ENCODE assay signal across 19 cellular contexts in the genomic region with DNA sequence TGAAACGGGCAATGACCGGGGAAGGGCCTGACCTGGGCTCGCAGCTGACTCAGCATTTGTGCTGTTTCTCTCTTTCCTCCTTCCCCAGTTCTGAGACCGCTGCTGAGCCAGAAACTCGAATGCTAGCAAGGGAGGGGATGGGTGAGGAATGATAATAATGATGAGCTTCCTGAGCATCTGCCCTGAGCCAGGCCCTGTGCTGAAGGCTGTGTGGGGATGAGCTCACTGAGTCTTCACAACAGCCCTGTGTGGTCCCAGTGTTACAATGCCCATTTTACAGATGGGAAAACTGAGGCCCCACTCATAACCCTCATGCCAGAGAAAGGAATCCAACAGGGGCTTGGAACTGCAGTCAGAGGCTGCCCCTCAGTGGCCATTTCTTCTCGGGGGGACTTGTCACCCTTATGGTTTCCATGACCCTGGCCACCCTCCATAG. TPM values are rescaled to one million over a fixed set of nuclear protein-coding genes. Genes with fewer than 3 reads are reported as not detected.
DNase-seq lines count a peak whose midpoint lies in the region; ATAC-seq, FAIRE-seq and TF ChIP-seq lines count a peak whose summit lies in the region.
"Had no signal": no experiment of that assay in that cellular context is flagged by ENCODE, and none has a peak within 500 bp of the region (broad histone marks: within the 10 kb centered on the region; RNA-seq: fewer than 3 reads in every experiment).

No MANE protein-coding gene starts in this region.

- intact Hi-C loops in HepG2 (cut with micrococcal nuclease; ENCODE audit: unreplicated experiment), result no loop called here
- intact Hi-C loops in right lobe of liver (cut with DNase I), result no loop called here

- no peaks in the 10 kb centered on the region for H3K36me3 ChIP-seq in HepG2 (replicated peaks in 1 of 2; ENCODE audit: control insufficient read depth in 1 of 2, insufficient read depth in 2 of 2, low read length in 2 of 2)
- no peaks in the 10 kb centered on the region for H3K36me3 ChIP-seq in right lobe of liver
- H3K36me3 ChIP-seq: sigmoid colon had no signal

- H3K9ac ChIP-seq in HepG2 (ENCODE audit: insufficient read depth, low read depth, low read length), result no peak overlapping the region

- H3K27ac ChIP-seq in HepG2 (ENCODE audit: extremely low read length, insufficient read depth, low read length), result no peak overlapping the region
- no peak overlapping the region for H3K27ac ChIP-seq in right lobe of liver
- H3K27ac ChIP-seq: sigmoid colon had no signal

- H3K79me2 ChIP-seq in HepG2 (ENCODE audit: insufficient read depth, low read length), result no peaks in the 10 kb centered on the region

- no peaks in the 10 kb centered on the region for H3K9me3 Mint-ChIP-seq in chondrocyte (ENCODE audit: low read depth)
- H3K9me3 Mint-ChIP-seq: activated CD4-positive, alpha-beta memory T cell treated with anti-CD3 and anti-CD28 coated beads, Interleukin-2, amount 10 ng/mL, durations not matched to agents 7 days and 5 days; HFFc6 had no signal

- DNase-seq in HepG2 (ENCODE audit: low spot score), result peak; percentile 43
- no peak for DNase-seq in right lobe of liver
- DNase-seq in MV-4-11 (lab: John Stamatoyannopoulos, UW), result peak; percentile 9
- DNase-seq in chondrocyte (ENCODE audit: low spot score), result no peak
- no peak for DNase-seq in ureter (ENCODE audit: low spot score)
- no peak for DNase-seq in LoVo (ENCODE audit: low spot score)
- DNase-seq: activated CD4-positive, alpha-beta memory T cell treated with anti-CD3 and anti-CD28 coated beads, Interleukin-2, amount 10 ng/mL, durations not matched to agents 7 days and 5 days; COR-L47; effector CD4-positive, alpha-beta T cell; HFFc6; hypothalamus; NCI-H1105; sigmoid colon; substantia nigra had no signal

- TF ChIP-seq EP300 in HepG2 (IDR thresholded peaks at IDR 0.05; ENCODE audit: low read depth in 2 of 2, low read length in 2 of 2), result no peak
- no peak for TF ChIP-seq EP300 in HepG2 (CRISPR knock-in tag; IDR thresholded peaks at IDR 0.05; ENCODE audit: borderline replicate concordance)

- CTCF ChIA-PET in HepG2 (lab: Yijun Ruan, JAX; ENCODE audit: low intra/inter-chr PET ratio, low total read pairs), result interaction anchor here (0.8 kb wide), 1 partner anchor 24 kb away, joined by 3 read pairs; no protein-coding TSS in a partner anchor

- TF ChIP-seq CTCF in HepG2 (CRISPR knock-in tag; IDR thresholded peaks at IDR 0.05) (peak; percentile 54), right lobe of liver (IDR thresholded peaks at IDR 0.05) (peak in 1 of 4 donors; percentile 8), chondrocyte (IDR thresholded peaks at IDR 0.05) (peak; percentile 28)

- H3K27me3 Mint-ChIP-seq in chondrocyte (ENCODE audit: low read depth), result no peaks in the 10 kb centered on the region

- no peaks in the 10 kb centered on the region for H4K20me1 ChIP-seq in HepG2 (ENCODE audit: insufficient read depth, low read length)

- no peak overlapping the region for H3K4me3 ChIP-seq in HepG2 (replicated peaks in 1 of 3; ENCODE audit: insufficient read depth in 1 of 3, low read depth in 2 of 3, low read length in 3 of 3)
- H3K4me3 ChIP-seq in right lobe of liver, result no peak overlapping the region
- H3K4me3 ChIP-seq: sigmoid colon had no signal

- TF ChIP-seq RAD21 in HepG2 (CRISPR knock-in tag; IDR thresholded peaks at IDR 0.05), result peak; percentile 50

- H3K4me1 ChIP-seq in HepG2 (ENCODE audit: insufficient read depth, low read length), result peaks cover 63% of the 10 kb centered on the region
- H3K4me1 ChIP-seq in right lobe of liver, result peaks cover 0 to 6% (median 0%) of the 10 kb centered on the region in 4 donors

- no peak overlapping the region for H2AFZ ChIP-seq in HepG2 (ENCODE audit: low read length)

- ATAC-seq in HepG2, result no peak
- ATAC-seq in right lobe of liver, result no peak
- no peak for ATAC-seq in esophagus mucosa
- no peak for ATAC-seq in HG02642 (IDR thresholded peaks at IDR 0.05; ENCODE audit: poor library complexity, unreplicated experiment)

- H3K27me3 ChIP-seq in HepG2 (ENCODE audit: control insufficient read depth in 1 of 2, insufficient read depth in 2 of 2, low read length in 2 of 2), result no peaks in the 10 kb centered on the region
- no peaks in the 10 kb centered on the region for H3K27me3 ChIP-seq in right lobe of liver

- no peaks in the 10 kb centered on the region for H3K36me3 Mint-ChIP-seq in chondrocyte (ENCODE audit: low read depth)

- H3K4me3 Mint-ChIP-seq in chondrocyte (ENCODE audit: unreplicated experiment), result no peak overlapping the region
- H3K4me3 Mint-ChIP-seq: activated CD4-positive, alpha-beta memory T cell treated with anti-CD3 and anti-CD28 coated beads, Interleukin-2, amount 10 ng/mL, durations not matched to agents 7 days and 5 days; HFFc6 had no signal

- no peak overlapping the region for H3K27ac Mint-ChIP-seq in chondrocyte (ENCODE audit: unreplicated experiment)
- H3K27ac Mint-ChIP-seq: activated CD4-positive, alpha-beta memory T cell treated with anti-CD3 and anti-CD28 coated beads, Interleukin-2, amount 10 ng/mL, durations not matched to agents 7 days and 5 days; HFFc6 had no signal

- in situ Hi-C loops in HepG2 (cut with HindIII; ENCODE audit: extremely low pct_ligation_motif_present, low pct_unique_long_range_greater_than_20kb), result no loop called here

- H3K4me2 ChIP-seq in HepG2 (ENCODE audit: low read depth, low read length), result no peak overlapping the region

- peaks cover 10% of the 10 kb centered on the region for H3K4me1 Mint-ChIP-seq in chondrocyte (ENCODE audit: low read depth)

- WGBS in HepG2 (ENCODE audit: low lambda C conversion rate), result 96% methylated on average over 6 of the region's 6 CpGs
- WGBS in right lobe of liver (ENCODE audit: insufficient coverage, low coverage, low lambda C conversion rate, missing lambda C conversion rate), result 21% methylated on average over 2 of the region's 6 CpGs

- no peaks in the 10 kb centered on the region for H3K9me3 ChIP-seq in HepG2 (ENCODE audit: low read length)
- no peaks in the 10 kb centered on the region for H3K9me3 ChIP-seq in right lobe of liver
- H3K9me3 ChIP-seq: sigmoid colon had no signal

- no peak for TF ChIP-seq POLR2A in HepG2 (IDR thresholded peaks at IDR 0.05; ENCODE audit: insufficient read depth in 1 of 2, low read depth in 2 of 2, low read length in 2 of 2)
- no peak for TF ChIP-seq POLR2A in right lobe of liver (IDR thresholded peaks at IDR 0.05)

- FAIRE-seq in HepG2 (lab: Jason Lieb, UNC), result no peak

- BruUV-seq in HepG2 (replicated peaks; lab: Mats Ljungman, UMichigan), result no TSS peak

- POLR2A ChIA-PET in HepG2 (lab: Yijun Ruan, JAX), result no interaction called here

RNA-seq across cellular contexts. Expression of gene SULT2B1, which starts 8.1 kb away (rescaled TPM):
- total RNA-seq in HepG2 (2016; rRNA removed; fragmentation: Illumina TruSeq; extraction: Trizol) (not detected in 2 replicates), right lobe of liver (under 1 TPM in 1 of 6 experiments, not detected in 5; 0.61 TPM), chondrocyte (0.22 TPM in 1 of 3 replicates, not detected in the others), esophagus mucosa (245 TPM), ureter (1.6 TPM)
- total RNA-seq in HepG2 (2016; cell fraction: cytosol; rRNA removed; fragmentation: Illumina TruSeq; extraction: Trizol; ENCODE audit: low read depth), result not detected in 2 replicates
- total RNA-seq in HepG2 (2016; cell fraction: insoluble cytoplasmic fraction; rRNA removed; fragmentation: Illumina TruSeq; extraction: Trizol), result not detected in 2 replicates
- not detected in 2 replicates for total RNA-seq in HepG2 (2016; cell fraction: membrane; rRNA removed; fragmentation: Illumina TruSeq; extraction: Trizol)
- total RNA-seq in HepG2 (2016; cell fraction: nucleus; rRNA removed; fragmentation: Illumina TruSeq; extraction: Trizol), result not detected in 2 replicates
- polyA plus RNA-seq in HepG2 (2011; rRNA removed), result 0.07 and 0.13 TPM in 2 replicates
- polyA plus RNA-seq in HepG2 (2011; cell fraction: cytosol; rRNA removed), result not detected in 2 replicates
- polyA plus RNA-seq in HepG2 (2011; cell fraction: nucleus; rRNA removed), result not detected in 2 replicates
- 0.19 TPM in 1 of 2 replicates, not detected in the other for polyA plus RNA-seq in HepG2 (2012)
- polyA plus RNA-seq in HepG2 (2016; cell fraction: cytosol; fragmentation: Illumina TruSeq; extraction: Trizol; ENCODE audit: low read depth), result 0.14 TPM in 1 of 2 replicates, not detected in the other
- polyA plus RNA-seq in HepG2 (2016; cell fraction: insoluble cytoplasmic fraction; fragmentation: Illumina TruSeq; extraction: Trizol; ENCODE audit: low read depth), result not detected in 2 replicates
- not detected in 2 replicates for polyA plus RNA-seq in HepG2 (2016; cell fraction: membrane; fragmentation: Illumina TruSeq; extraction: Trizol; ENCODE audit: low read depth)
- not detected in 2 replicates for polyA plus RNA-seq in HepG2 (2016; cell fraction: nucleus; fragmentation: Illumina TruSeq; extraction: Trizol; ENCODE audit: insufficient read depth, low read depth)
- 0.30 and 0.56 TPM in 2 replicates for polyA minus RNA-seq in HepG2 (2011; rRNA and poly(A)+ RNA removed; ENCODE audit: low replicate concordance)
- polyA minus RNA-seq in HepG2 (2011; cell fraction: cytosol; rRNA and poly(A)+ RNA removed), result not detected in 2 replicates
- polyA minus RNA-seq in HepG2 (2011; cell fraction: nucleus; rRNA and poly(A)+ RNA removed), result not detected in 2 replicates
- total RNA-seq: activated CD4-positive, alpha-beta memory T cell treated with anti-CD3 and anti-CD28 coated beads, Interleukin-2, amount 10 ng/mL, durations not matched to agents 7 days and 5 days; mononuclear cell had no signal

RNA-seq across cellular contexts. Expression of gene SPACA4, which starts 46.4 kb away (rescaled TPM):
- total RNA-seq in HepG2 (2016; rRNA removed; fragmentation: Illumina TruSeq; extraction: Trizol), result not detected in 2 replicates
- not detected in 2 replicates for total RNA-seq in HepG2 (2016; cell fraction: cytosol; rRNA removed; fragmentation: Illumina TruSeq; extraction: Trizol; ENCODE audit: low read depth)
- not detected in 2 replicates for total RNA-seq in HepG2 (2016; cell fraction: insoluble cytoplasmic fraction; rRNA removed; fragmentation: Illumina TruSeq; extraction: Trizol)
- not detected in 2 replicates for total RNA-seq in HepG2 (2016; cell fraction: membrane; rRNA removed; fragmentation: Illumina TruSeq; extraction: Trizol)
- not detected in 2 replicates for total RNA-seq in HepG2 (2016; cell fraction: nucleus; rRNA removed; fragmentation: Illumina TruSeq; extraction: Trizol)
- not detected in 2 replicates for polyA plus RNA-seq in HepG2 (2011; rRNA removed)
- polyA plus RNA-seq in HepG2 (2011; cell fraction: cytosol; rRNA removed), result not detected in 2 replicates
- polyA plus RNA-seq in HepG2 (2011; cell fraction: nucleus; rRNA removed), result not detected in 2 replicates
- polyA plus RNA-seq in HepG2 (2012), result not detected in 2 replicates
- not detected in 2 replicates for polyA plus RNA-seq in HepG2 (2016; cell fraction: cytosol; fragmentation: Illumina TruSeq; extraction: Trizol; ENCODE audit: low read depth)
- not detected in 2 replicates for polyA plus RNA-seq in HepG2 (2016; cell fraction: insoluble cytoplasmic fraction; fragmentation: Illumina TruSeq; extraction: Trizol; ENCODE audit: low read depth)
- not detected in 2 replicates for polyA plus RNA-seq in HepG2 (2016; cell fraction: membrane; fragmentation: Illumina TruSeq; extraction: Trizol; ENCODE audit: low read depth)
- not detected in 2 replicates for polyA plus RNA-seq in HepG2 (2016; cell fraction: nucleus; fragmentation: Illumina TruSeq; extraction: Trizol; ENCODE audit: insufficient read depth, low read depth)
- not detected in 2 replicates for polyA minus RNA-seq in HepG2 (2011; rRNA and poly(A)+ RNA removed; ENCODE audit: low replicate concordance)
- polyA minus RNA-seq in HepG2 (2011; cell fraction: cytosol; rRNA and poly(A)+ RNA removed), result not detected in 2 replicates
- not detected in 2 replicates for polyA minus RNA-seq in HepG2 (2011; cell fraction: nucleus; rRNA and poly(A)+ RNA removed)
- total RNA-seq in right lobe of liver, result not detected
- total RNA-seq in chondrocyte, result not detected in 3 replicates
- 0.64 TPM for total RNA-seq in esophagus mucosa
- total RNA-seq in ureter, result not detected
- total RNA-seq: activated CD4-positive, alpha-beta memory T cell treated with anti-CD3 and anti-CD28 coated beads, Interleukin-2, amount 10 ng/mL, durations not matched to agents 7 days and 5 days; HFFc6; mononuclear cell; osteoblast; sigmoid colon had no signal
- polyA plus RNA-seq: adipose tissue had no signal

RNA-seq across cellular contexts. Expression of gene LMTK3, which starts 48.5 kb away (rescaled TPM):
- 0.22 and 0.29 TPM in 2 replicates for total RNA-seq in HepG2 (2016; rRNA removed; fragmentation: Illumina TruSeq; extraction: Trizol)
- total RNA-seq in HepG2 (2016; cell fraction: cytosol; rRNA removed; fragmentation: Illumina TruSeq; extraction: Trizol; ENCODE audit: low read depth), result 0.10 and 0.18 TPM in 2 replicates
- 0.27 and 0.45 TPM in 2 replicates for total RNA-seq in HepG2 (2016; cell fraction: insoluble cytoplasmic fraction; rRNA removed; fragmentation: Illumina TruSeq; extraction: Trizol)
- 0.09 and 0.21 TPM in 2 replicates for total RNA-seq in HepG2 (2016; cell fraction: membrane; rRNA removed; fragmentation: Illumina TruSeq; extraction: Trizol)
- total RNA-seq in HepG2 (2016; cell fraction: nucleus; rRNA removed; fragmentation: Illumina TruSeq; extraction: Trizol), result 0.38 and 0.47 TPM in 2 replicates
- 0.18 and 0.30 TPM in 2 replicates for polyA plus RNA-seq in HepG2 (2011; rRNA removed)
- polyA plus RNA-seq in HepG2 (2011; cell fraction: cytosol; rRNA removed), result 0.10 and 0.19 TPM in 2 replicates
- polyA plus RNA-seq in HepG2 (2011; cell fraction: nucleus; rRNA removed), result 1.7 and 2.2 TPM in 2 replicates
- polyA plus RNA-seq in HepG2 (2012), result 1.6 and 2.0 TPM in 2 replicates
- polyA plus RNA-seq in HepG2 (2016; cell fraction: cytosol; fragmentation: Illumina TruSeq; extraction: Trizol; ENCODE audit: low read depth), result 0.05 and 0.07 TPM in 2 replicates
- 0.45 and 0.47 TPM in 2 replicates for polyA plus RNA-seq in HepG2 (2016; cell fraction: insoluble cytoplasmic fraction; fragmentation: Illumina TruSeq; extraction: Trizol; ENCODE audit: low read depth)
- 0.09 and 0.14 TPM in 2 replicates for polyA plus RNA-seq in HepG2 (2016; cell fraction: membrane; fragmentation: Illumina TruSeq; extraction: Trizol; ENCODE audit: low read depth)
- 1.5 and 1.6 TPM in 2 replicates for polyA plus RNA-seq in HepG2 (2016; cell fraction: nucleus; fragmentation: Illumina TruSeq; extraction: Trizol; ENCODE audit: insufficient read depth, low read depth)
- polyA minus RNA-seq in HepG2 (2011; rRNA and poly(A)+ RNA removed; ENCODE audit: low replicate concordance), result 0.16 and 0.23 TPM in 2 replicates
- 0.18 and 0.69 TPM in 2 replicates for polyA minus RNA-seq in HepG2 (2011; cell fraction: cytosol; rRNA and poly(A)+ RNA removed)
- polyA minus RNA-seq in HepG2 (2011; cell fraction: nucleus; rRNA and poly(A)+ RNA removed), result 0.25 and 0.39 TPM in 2 replicates
- under 1 TPM in 5 of 6 experiments, not detected in 1; 0.09 to 0.31 (median 0.12) TPM for total RNA-seq in right lobe of liver
- 0.48 to 0.67 TPM (median 0.54 TPM) in 3 replicates for total RNA-seq in chondrocyte
- total RNA-seq in esophagus mucosa, result 4.9 TPM
- 5.1 TPM for total RNA-seq in ureter
- total RNA-seq: osteoblast had no signal

RNA-seq across cellular contexts. Expression of gene FAM83E, which starts 54.8 kb away (rescaled TPM):
- total RNA-seq in HepG2 (2016; rRNA removed; fragmentation: Illumina TruSeq; extraction: Trizol), result 0.60 TPM in 1 of 2 replicates, not detected in the other
- not detected in 2 replicates for total RNA-seq in HepG2 (2016; cell fraction: cytosol; rRNA removed; fragmentation: Illumina TruSeq; extraction: Trizol; ENCODE audit: low read depth)
- total RNA-seq in HepG2 (2016; cell fraction: insoluble cytoplasmic fraction; rRNA removed; fragmentation: Illumina TruSeq; extraction: Trizol), result 0.30 TPM in 1 of 2 replicates, not detected in the other
- total RNA-seq in HepG2 (2016; cell fraction: membrane; rRNA removed; fragmentation: Illumina TruSeq; extraction: Trizol), result not detected in 2 replicates
- 1.6 and 1.9 TPM in 2 replicates for total RNA-seq in HepG2 (2016; cell fraction: nucleus; rRNA removed; fragmentation: Illumina TruSeq; extraction: Trizol)
- 0.13 and 0.18 TPM in 2 replicates for polyA plus RNA-seq in HepG2 (2011; rRNA removed)
- polyA plus RNA-seq in HepG2 (2011; cell fraction: cytosol; rRNA removed), result not detected in 2 replicates
- 1.7 and 1.8 TPM in 2 replicates for polyA plus RNA-seq in HepG2 (2011; cell fraction: nucleus; rRNA removed)
- polyA plus RNA-seq in HepG2 (2012), result 0.15 and 0.28 TPM in 2 replicates
- polyA plus RNA-seq in HepG2 (2016; cell fraction: cytosol; fragmentation: Illumina TruSeq; extraction: Trizol; ENCODE audit: low read depth), result not detected in 2 replicates
- not detected in 2 replicates for polyA plus RNA-seq in HepG2 (2016; cell fraction: insoluble cytoplasmic fraction; fragmentation: Illumina TruSeq; extraction: Trizol; ENCODE audit: low read depth)
- not detected in 2 replicates for polyA plus RNA-seq in HepG2 (2016; cell fraction: membrane; fragmentation: Illumina TruSeq; extraction: Trizol; ENCODE audit: low read depth)
- polyA plus RNA-seq in HepG2 (2016; cell fraction: nucleus; fragmentation: Illumina TruSeq; extraction: Trizol; ENCODE audit: insufficient read depth, low read depth), result 1.1 and 1.2 TPM in 2 replicates
- polyA minus RNA-seq in HepG2 (2011; rRNA and poly(A)+ RNA removed; ENCODE audit: low replicate concordance), result 0.28 and 0.52 TPM in 2 replicates
- not detected in 2 replicates for polyA minus RNA-seq in HepG2 (2011; cell fraction: cytosol; rRNA and poly(A)+ RNA removed)
- polyA minus RNA-seq in HepG2 (2011; cell fraction: nucleus; rRNA and poly(A)+ RNA removed), result 3.6 and 6.2 TPM in 2 replicates
- under 1 TPM in 2 of 6 experiments, not detected in 4; 0.22 to 0.37 TPM for total RNA-seq in right lobe of liver
- total RNA-seq in chondrocyte, result 0.38 to 0.77 TPM (median 0.67 TPM) in 3 replicates
- total RNA-seq in esophagus mucosa, result 6.5 TPM
- total RNA-seq in ureter, result 12.7 TPM
- total RNA-seq: osteoblast, sigmoid colon had no signal

RNA-seq across cellular contexts. Expression of gene RPL18, which starts 58.9 kb away (rescaled TPM):
- total RNA-seq in HepG2 (2016; rRNA removed; fragmentation: Illumina TruSeq; extraction: Trizol), result 1,485 and 1,498 TPM in 2 replicates
- total RNA-seq in HepG2 (2016; cell fraction: cytosol; rRNA removed; fragmentation: Illumina TruSeq; extraction: Trizol; ENCODE audit: low read depth), result 2,025 and 2,222 TPM in 2 replicates
- 1,518 and 1,544 TPM in 2 replicates for total RNA-seq in HepG2 (2016; cell fraction: insoluble cytoplasmic fraction; rRNA removed; fragmentation: Illumina TruSeq; extraction: Trizol)
- total RNA-seq in HepG2 (2016; cell fraction: membrane; rRNA removed; fragmentation: Illumina TruSeq; extraction: Trizol), result 3,207 and 3,209 TPM in 2 replicates
- total RNA-seq in HepG2 (2016; cell fraction: nucleus; rRNA removed; fragmentation: Illumina TruSeq; extraction: Trizol), result 626 and 716 TPM in 2 replicates
- polyA plus RNA-seq in HepG2 (2011; rRNA removed), result 1,639 and 1,894 TPM in 2 replicates
- 2,410 and 2,836 TPM in 2 replicates for polyA plus RNA-seq in HepG2 (2011; cell fraction: cytosol; rRNA removed)
- 774 and 847 TPM in 2 replicates for polyA plus RNA-seq in HepG2 (2011; cell fraction: nucleus; rRNA removed)
- polyA plus RNA-seq in HepG2 (2012), result 1,965 and 2,530 TPM in 2 replicates
- 2,734 and 3,086 TPM in 2 replicates for polyA plus RNA-seq in HepG2 (2016; cell fraction: cytosol; fragmentation: Illumina TruSeq; extraction: Trizol; ENCODE audit: low read depth)
- polyA plus RNA-seq in HepG2 (2016; cell fraction: insoluble cytoplasmic fraction; fragmentation: Illumina TruSeq; extraction: Trizol; ENCODE audit: low read depth), result 1,714 and 1,747 TPM in 2 replicates
- 3,734 and 3,811 TPM in 2 replicates for polyA plus RNA-seq in HepG2 (2016; cell fraction: membrane; fragmentation: Illumina TruSeq; extraction: Trizol; ENCODE audit: low read depth)
- polyA plus RNA-seq in HepG2 (2016; cell fraction: nucleus; fragmentation: Illumina TruSeq; extraction: Trizol; ENCODE audit: insufficient read depth, low read depth), result 1,314 and 1,387 TPM in 2 replicates
- 713 and 1,028 TPM in 2 replicates for polyA minus RNA-seq in HepG2 (2011; rRNA and poly(A)+ RNA removed; ENCODE audit: low replicate concordance)
- polyA minus RNA-seq in HepG2 (2011; cell fraction: cytosol; rRNA and poly(A)+ RNA removed), result 556 and 566 TPM in 2 replicates
- 180 and 193 TPM in 2 replicates for polyA minus RNA-seq in HepG2 (2011; cell fraction: nucleus; rRNA and poly(A)+ RNA removed)
- total RNA-seq in right lobe of liver, result 100 to 1,000 TPM; 355 to 867 (median 385) TPM
- 727 to 753 TPM (median 751 TPM) in 3 replicates for total RNA-seq in chondrocyte
- 1,668 TPM for total RNA-seq in esophagus mucosa
- total RNA-seq in ureter, result 1,575 TPM

Comparison
In these comparisons a context has a peak if more than half of its experiments do, and no peak if none do; other contexts are left out.
1. DNase-seq: peak in HepG2 (single experiment) and MV-4-11 (single experiment); none in right lobe of liver (0 of 3), chondrocyte (single experiment), ureter (single experiment) and LoVo (single experiment).
2. RNA of gene SULT2B1, which starts 8.1 kb away (total RNA-seq): 245 TPM in esophagus mucosa (single experiment); 1.6 TPM in ureter (single experiment), 0.22 TPM in chondrocyte, 0.61 TPM in right lobe of liver and not detected in HepG2; every median in the first group is over 10 times any median in the second.